Comparison of ENCODE assay signal across 15 cellular contexts in genomic region chr2:135424849-135425248, GRCh38.
"Had no signal": no experiment of that assay in that cellular context is flagged by ENCODE, and none has a peak within 500 bp of the region (broad histone marks: within the 10 kb centered on the region; RNA-seq: fewer than 3 reads in every experiment).

No MANE protein-coding gene starts in this region.

- DNase-seq: activated B cell treated with CpG ODN at 0.5 μM for 24 hours; activated CD4-positive, alpha-beta T cell treated with anti-CD3 and anti-CD28 coated beads, Interleukin-2, amount 10 ng/mL, durations not matched to agents 7 days and 5 days; activated CD8-positive, alpha-beta memory T cell treated with anti-CD3 and anti-CD28 coated beads for 24 hours; activated naive CD4-positive, alpha-beta T cell treated with anti-CD3 and anti-CD28 coated beads for 36 hours; activated T-cell treated with anti-CD3 and anti-CD28 coated beads for 4 hours; adrenal gland; caudate nucleus; cortex of kidney; effector CD8-positive, alpha-beta T cell; hippocampal formation; kidney glomerular epithelial cell; mesendoderm; stimulated activated CD4-positive, alpha-beta T cell treated with anti-CD3 and anti-CD28 coated beads, Interleukin-2, amount 100 ng/mL, for 48 hours; stimulated activated naive CD4-positive, alpha-beta T cell treated with Interleukin-2 at 50 U/mL for 16 hours had no signal

- H3K27me3 ChIP-seq: adrenal gland, suprapubic skin had no signal

- H3K4me3 ChIP-seq: adrenal gland, suprapubic skin had no signal

- H3K4me1 ChIP-seq: adrenal gland, suprapubic skin had no signal

- H3K36me3 ChIP-seq: adrenal gland, suprapubic skin had no signal

- H3K27ac ChIP-seq: adrenal gland, suprapubic skin had no signal
